Comparison of ENCODE assay signal across 38 cellular contexts in the genomic region with DNA sequence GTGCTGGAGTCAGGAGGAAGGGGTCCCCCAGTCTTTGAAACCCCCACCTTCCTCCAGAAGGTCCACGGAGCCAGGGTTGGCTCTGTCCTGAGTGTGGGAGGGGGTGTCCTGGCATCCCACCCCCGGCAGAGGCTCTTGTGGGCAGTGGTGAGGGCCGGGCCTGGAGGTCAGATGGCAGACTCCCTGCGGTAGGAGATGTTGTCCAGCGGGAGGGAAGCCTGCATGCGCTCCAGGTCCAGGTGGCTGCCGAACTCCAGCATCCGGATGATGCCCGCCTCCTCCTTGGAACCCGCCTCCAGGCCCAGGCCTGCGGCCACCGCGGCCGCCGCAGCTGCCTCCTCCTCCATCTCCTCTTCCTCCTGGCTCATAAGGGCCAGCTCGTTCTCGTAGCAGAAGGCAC. TPM values are rescaled to one million over a fixed set of nuclear protein-coding genes. Genes with fewer than 3 reads are reported as not detected.
"Had no signal": no experiment of that assay in that cellular context is flagged by ENCODE, and none has a peak within 500 bp of the region (broad histone marks: within the 10 kb centered on the region; RNA-seq: fewer than 3 reads in every experiment).

No MANE protein-coding gene starts in this region.

- ATAC-seq: activated CD8-positive, alpha-beta T cell treated with anti-CD3 and anti-CD28 coated beads for 36 hours; activated naive CD4-positive, alpha-beta T cell treated with anti-CD3 and anti-CD28 coated beads, Interleukin-2, amount 50 U/mL, for 72 hours; activated T-cell treated with anti-CD3 and anti-CD28 coated beads, Interleukin-2, amount 50 U/mL, for 4 hours; activated T-cell treated with anti-CD3 and anti-CD28 coated beads, Interleukin-2, amount 50 U/mL, for 72 hours; activated T-helper 17 cell treated with anti-CD3 and anti-CD28 coated beads, Interleukin-2, amount 50 U/mL, for 72 hours had no signal

- H3K4me3 ChIP-seq: adrenal gland, ascending aorta, cardiac muscle cell had no signal

- H3K4me1 Mint-ChIP-seq: activated CD4-positive, alpha-beta T cell treated with anti-CD3 and anti-CD28 coated beads, Interleukin-2, amount 10 ng/mL, durations not matched to agents 24 days and 14 days; activated naive CD8-positive, alpha-beta T cell treated with anti-CD3 and anti-CD28 coated beads for 36 hours; activated T-helper 17 cell treated with anti-CD3 and anti-CD28 coated beads, Interleukin-2, amount 50 U/mL, for 72 hours; central memory CD8-positive, alpha-beta T cell had no signal

- H3K9me3 Mint-ChIP-seq: activated CD4-positive, alpha-beta memory T cell treated with anti-CD3 and anti-CD28 coated beads for 36 hours; activated CD4-positive, alpha-beta T cell treated with anti-CD3 and anti-CD28 coated beads, Interleukin-2, amount 10 ng/mL, durations not matched to agents 24 days and 14 days; activated CD8-positive, alpha-beta T cell treated with anti-CD3 and anti-CD28 coated beads for 36 hours; activated naive CD4-positive, alpha-beta T cell treated with anti-CD3 and anti-CD28 coated beads for 36 hours; activated naive CD4-positive, alpha-beta T cell treated with anti-CD3 and anti-CD28 coated beads, Interleukin-2, amount 50 U/mL, for 72 hours; activated naive CD8-positive, alpha-beta T cell treated with anti-CD3 and anti-CD28 coated beads for 36 hours; activated T-cell treated with anti-CD3 and anti-CD28 coated beads, Interleukin-2, amount 50 U/mL, for 4 hours; activated T-cell treated with anti-CD3 and anti-CD28 coated beads, Interleukin-2, amount 50 U/mL, for 72 hours; activated T-helper 1 cell treated with anti-CD3 and anti-CD28 coated beads, Interleukin-12 subunit alpha, Interleukin-12 subunit beta, Interleukin-2, Interleukin-4 antibody, amounts not matched to agents 30 ng/mL and 10 ng/mL and 1 ng/mL, durations not matched to agents 14 hours and 24 hours and 36 hours; activated T-helper 17 cell treated with anti-CD3 and anti-CD28 coated beads, Interleukin-2, amount 50 U/mL, for 72 hours; central memory CD8-positive, alpha-beta T cell; T-helper 1 cell treated with Interleukin-12 subunit alpha and Interleukin-12 subunit beta and Interleukin-4 antibody, amounts not matched to agents 30 μg/mL and 1 μg/mL, for 36 hours; T-helper 2 cell treated with Interferon-gamma antibody and Interleukin-4, amounts not matched to agents 5 μg/mL and 100 μg/mL, for 36 hours had no signal

- DNase-seq: activated CD4-positive, alpha-beta memory T cell treated with anti-CD3 and anti-CD28 coated beads for 36 hours; activated CD4-positive, alpha-beta T cell treated with anti-CD3 and anti-CD28 coated beads for 4 hours; activated CD4-positive, alpha-beta T cell treated with anti-CD3 and anti-CD28 coated beads, Interleukin-2, amount 10 ng/mL, durations not matched to agents 24 days and 14 days; activated CD4-positive, alpha-beta T cell treated with anti-CD3 and anti-CD28 coated beads, Interleukin-2, amount 50 U/mL, for 1 hour; activated CD4-positive, alpha-beta T cell treated with anti-CD3 and anti-CD28 coated beads, Interleukin-2, amount 50 U/mL, for 4 hours; activated CD4-positive, CD25-positive, alpha-beta regulatory T cell; activated CD4-positive, CD25-positive, alpha-beta regulatory T cell treated with anti-CD3 and anti-CD28 coated beads, Interleukin-2, amount 50 U/mL, for 72 hours; activated CD8-positive, alpha-beta memory T cell treated with anti-CD3 and anti-CD28 coated beads, Interleukin-2, amount 50 U/mL, for 4 hours; activated CD8-positive, alpha-beta T cell treated with anti-CD3 and anti-CD28 coated beads for 36 hours; activated effector memory CD4-positive, alpha-beta T cell treated with anti-CD3 and anti-CD28 coated beads, Interleukin-2, amount 50 U/mL, for 16 hours; activated gamma-delta T cell treated with Interleukin-2 at 50 U/mL for 16 hours; activated naive CD4-positive, alpha-beta T cell; activated naive CD4-positive, alpha-beta T cell treated with anti-CD3 and anti-CD28 coated beads for 36 hours; activated naive CD4-positive, alpha-beta T cell treated with anti-CD3 and anti-CD28 coated beads, Interleukin-2, amount 50 U/mL, for 16 hours; activated naive CD8-positive, alpha-beta T cell treated with anti-CD3 and anti-CD28 coated beads for 36 hours; activated T-cell treated with anti-CD3 and anti-CD28 coated beads for 4 hours; activated T-cell treated with anti-CD3 and anti-CD28 coated beads, Interleukin-2, amount 50 U/mL, for 1 hour; activated T-cell treated with anti-CD3 and anti-CD28 coated beads, Interleukin-2, amount 50 U/mL, for 4 hours; activated T-cell treated with anti-CD3 and anti-CD28 coated beads, Interleukin-2, amount 50 U/mL, for 72 hours; adrenal gland; amniotic stem cell; anterior cingulate cortex; cerebellar nuclear complex; T-helper 1 cell; T-helper 2 cell; T-helper 9 cell had no signal

- H3K27me3 Mint-ChIP-seq: activated CD4-positive, alpha-beta memory T cell treated with anti-CD3 and anti-CD28 coated beads for 36 hours; activated CD4-positive, alpha-beta T cell treated with anti-CD3 and anti-CD28 coated beads, Interleukin-2, amount 10 ng/mL, durations not matched to agents 24 days and 14 days; activated CD8-positive, alpha-beta T cell treated with anti-CD3 and anti-CD28 coated beads for 36 hours; activated naive CD8-positive, alpha-beta T cell treated with anti-CD3 and anti-CD28 coated beads for 36 hours; activated T-helper 17 cell treated with anti-CD3 and anti-CD28 coated beads, Interleukin-2, amount 50 U/mL, for 72 hours; brain; central memory CD8-positive, alpha-beta T cell had no signal

- H3K27me3 ChIP-seq: adrenal gland, ascending aorta, cardiac muscle cell had no signal

- H3K4me1 ChIP-seq: adrenal gland, ascending aorta had no signal

- H3K36me3 ChIP-seq: adrenal gland, ascending aorta, cardiac muscle cell had no signal

- H3K36me3 Mint-ChIP-seq: activated CD4-positive, alpha-beta memory T cell treated with anti-CD3 and anti-CD28 coated beads for 36 hours; activated naive CD4-positive, alpha-beta T cell treated with anti-CD3 and anti-CD28 coated beads, Interleukin-2, amount 50 U/mL, for 72 hours; activated naive CD8-positive, alpha-beta T cell treated with anti-CD3 and anti-CD28 coated beads for 36 hours; brain had no signal

- H3K27ac Mint-ChIP-seq: activated CD4-positive, alpha-beta memory T cell treated with anti-CD3 and anti-CD28 coated beads for 36 hours; activated CD4-positive, alpha-beta T cell treated with anti-CD3 and anti-CD28 coated beads, Interleukin-2, amount 10 ng/mL, durations not matched to agents 24 days and 14 days; activated CD8-positive, alpha-beta T cell treated with anti-CD3 and anti-CD28 coated beads for 36 hours; activated naive CD4-positive, alpha-beta T cell treated with anti-CD3 and anti-CD28 coated beads for 36 hours; activated naive CD4-positive, alpha-beta T cell treated with anti-CD3 and anti-CD28 coated beads, Interleukin-2, amount 50 U/mL, for 72 hours; activated naive CD8-positive, alpha-beta T cell treated with anti-CD3 and anti-CD28 coated beads for 36 hours; activated T-cell treated with anti-CD3 and anti-CD28 coated beads, Interleukin-2, amount 50 U/mL, for 72 hours; activated T-helper 1 cell treated with anti-CD3 and anti-CD28 coated beads, Interleukin-12 subunit alpha, Interleukin-12 subunit beta, Interleukin-2, Interleukin-4 antibody, amounts not matched to agents 30 ng/mL and 10 ng/mL and 1 ng/mL, durations not matched to agents 14 hours and 24 hours and 36 hours; activated T-helper 17 cell treated with anti-CD3 and anti-CD28 coated beads, Interleukin-2, amount 50 U/mL, for 72 hours; brain; T-helper 1 cell treated with Interleukin-12 subunit alpha and Interleukin-12 subunit beta and Interleukin-4 antibody, amounts not matched to agents 30 μg/mL and 1 μg/mL, for 36 hours; T-helper 2 cell treated with Interferon-gamma antibody and Interleukin-4, amounts not matched to agents 5 μg/mL and 100 μg/mL, for 36 hours had no signal

- H3K4me3 Mint-ChIP-seq: activated CD4-positive, alpha-beta memory T cell treated with anti-CD3 and anti-CD28 coated beads for 36 hours; activated CD4-positive, alpha-beta T cell treated with anti-CD3 and anti-CD28 coated beads, Interleukin-2, amount 10 ng/mL, durations not matched to agents 24 days and 14 days; activated CD8-positive, alpha-beta T cell treated with anti-CD3 and anti-CD28 coated beads for 36 hours; activated naive CD4-positive, alpha-beta T cell treated with anti-CD3 and anti-CD28 coated beads for 36 hours; activated naive CD8-positive, alpha-beta T cell treated with anti-CD3 and anti-CD28 coated beads for 36 hours; activated T-cell treated with anti-CD3 and anti-CD28 coated beads, Interleukin-2, amount 50 U/mL, for 4 hours; activated T-cell treated with anti-CD3 and anti-CD28 coated beads, Interleukin-2, amount 50 U/mL, for 72 hours; activated T-helper 1 cell treated with anti-CD3 and anti-CD28 coated beads, Interleukin-12 subunit alpha, Interleukin-12 subunit beta, Interleukin-2, Interleukin-4 antibody, amounts not matched to agents 30 ng/mL and 10 ng/mL and 1 ng/mL, durations not matched to agents 14 hours and 24 hours and 36 hours; activated T-helper 17 cell treated with anti-CD3 and anti-CD28 coated beads, Interleukin-2, amount 50 U/mL, for 72 hours; brain; central memory CD8-positive, alpha-beta T cell; T-helper 1 cell treated with Interleukin-12 subunit alpha and Interleukin-12 subunit beta and Interleukin-4 antibody, amounts not matched to agents 30 μg/mL and 1 μg/mL, for 36 hours; T-helper 2 cell treated with Interferon-gamma antibody and Interleukin-4, amounts not matched to agents 5 μg/mL and 100 μg/mL, for 36 hours had no signal

- H3K9me3 ChIP-seq: adrenal gland, ascending aorta had no signal

- H3K27ac ChIP-seq: adrenal gland, ascending aorta, cardiac muscle cell, VCaP had no signal

RNA-seq across cellular contexts. Expression of gene KCNJ4, which starts 28.4 kb away (rescaled TPM):
- total RNA-seq: activated CD4-positive, alpha-beta memory T cell treated with anti-CD3 and anti-CD28 coated beads for 36 hours; activated CD4-positive, alpha-beta T cell treated with anti-CD3 and anti-CD28 coated beads, Interleukin-2, amount 10 ng/mL, durations not matched to agents 24 days and 14 days; activated CD8-positive, alpha-beta memory T cell treated with anti-CD3 and anti-CD28 coated beads for 36 hours; activated CD8-positive, alpha-beta T cell treated with anti-CD3 and anti-CD28 coated beads for 36 hours; activated naive CD4-positive, alpha-beta T cell treated with anti-CD3 and anti-CD28 coated beads for 36 hours; activated naive CD4-positive, alpha-beta T cell treated with anti-CD3 and anti-CD28 coated beads, Interleukin-2, amount 50 U/mL, for 72 hours; activated naive CD8-positive, alpha-beta T cell treated with anti-CD3 and anti-CD28 coated beads for 36 hours; activated T-cell treated with anti-CD3 and anti-CD28 coated beads, Interleukin-2, amount 50 U/mL, for 4 hours; activated T-cell treated with anti-CD3 and anti-CD28 coated beads, Interleukin-2, amount 50 U/mL, for 72 hours; activated T-helper 1 cell treated with anti-CD3 and anti-CD28 coated beads, Interleukin-12 subunit alpha, Interleukin-12 subunit beta, Interleukin-2, Interleukin-4 antibody, amounts not matched to agents 30 ng/mL and 10 ng/mL and 1 ng/mL, durations not matched to agents 14 hours and 24 hours and 36 hours; activated T-helper 17 cell treated with anti-CD3 and anti-CD28 coated beads, Interleukin-2, amount 50 U/mL, for 72 hours; ascending aorta; bronchial epithelial cell had no signal
